In genomic region chr16:3147046-3147756, GRCh38 we compare ENCODE assay signal across 22 cellular contexts. TPM values are rescaled to one million over a fixed set of nuclear protein-coding genes. Genes with fewer than 3 reads are reported as not detected.
"Had no signal": no experiment of that assay in that cellular context is flagged by ENCODE, and none has a peak within 500 bp of the region (broad histone marks: within the 10 kb centered on the region; RNA-seq: fewer than 3 reads in every experiment).

No MANE protein-coding gene starts in this region.

- ATAC-seq: activated CD4-positive, CD25-positive, alpha-beta regulatory T cell treated with anti-CD3 and anti-CD28 coated beads, Interleukin-2, amount 50 U/mL, for 24 hours; activated CD8-positive, alpha-beta T cell treated with anti-CD3 and anti-CD28 coated beads, Interleukin-2, amount 10 ng/mL, durations not matched to agents 7 days and 5 days had no signal

- H3K4me3 ChIP-seq: MG63, Peyer's patch had no signal

- H3K27me3 Mint-ChIP-seq: activated naive CD8-positive, alpha-beta T cell had no signal

- H3K9me3 ChIP-seq: MG63, Peyer's patch had no signal

- H3K27ac Mint-ChIP-seq: activated CD8-positive, alpha-beta T cell treated with anti-CD3 and anti-CD28 coated beads, Interleukin-2, amount 10 ng/mL, durations not matched to agents 7 days and 5 days; activated naive CD8-positive, alpha-beta T cell; activated T-cell treated with anti-CD3 and anti-CD28 coated beads, Interleukin-2, amount 50 U/mL, for 24 hours; activated T-helper 1 cell treated with anti-CD3 and anti-CD28 coated beads, Interleukin-12 subunit alpha, Interleukin-12 subunit beta, Interleukin-2, Interleukin-4 antibody, amounts not matched to agents 30 ng/mL and 10 ng/mL and 1 ng/mL, durations not matched to agents 14 hours and 24 hours and 36 hours; T-helper 1 cell treated with Interleukin-12 subunit alpha and Interleukin-12 subunit beta and Interleukin-4 antibody, amounts not matched to agents 30 μg/mL and 1 μg/mL, for 36 hours had no signal

- H3K9ac ChIP-seq: KMS-11 had no signal

- DNase-seq: activated CD4-positive, alpha-beta T cell treated with anti-CD3 and anti-CD28 coated beads for 4 hours; activated CD4-positive, alpha-beta T cell treated with anti-CD3 and anti-CD28 coated beads, Interleukin-2, amount 50 U/mL, for 4 hours; activated CD8-positive, alpha-beta T cell treated with anti-CD3 and anti-CD28 coated beads, Interleukin-2, amount 10 ng/mL, durations not matched to agents 7 days and 5 days; activated effector memory CD4-positive, alpha-beta T cell treated with Interleukin-2 at 50 U/mL for 16 hours; activated naive CD4-positive, alpha-beta T cell treated with Interleukin-2 at 50 U/mL for 16 hours; activated T-cell treated with anti-CD3 and anti-CD28 coated beads, Interleukin-2, amount 50 U/mL, for 24 hours; caudate nucleus; MG63; MV-4-11; NCI-H1092 treated with DMSO at 0.1 percent for 48 hours; NCI-H1417 treated with DMSO at 0.1 percent for 48 hours; NCI-H1694; NCI-H2029 treated with DMSO at 0.1 percent for 48 hours; NCI-H510A treated with DMSO at 0.1 percent for 48 hours; Peyer's patch; SHP77 treated with DMSO at 0.1 percent for 48 hours had no signal

- H3K27ac ChIP-seq: KMS-11, Peyer's patch had no signal

- H3K27me3 ChIP-seq: MG63, Peyer's patch had no signal

- H3K36me3 ChIP-seq: MG63 had no signal

- H3K4me3 Mint-ChIP-seq: activated CD8-positive, alpha-beta T cell treated with anti-CD3 and anti-CD28 coated beads, Interleukin-2, amount 10 ng/mL, durations not matched to agents 7 days and 5 days; activated naive CD8-positive, alpha-beta T cell; activated T-cell treated with anti-CD3 and anti-CD28 coated beads, Interleukin-2, amount 50 U/mL, for 24 hours; activated T-helper 1 cell treated with anti-CD3 and anti-CD28 coated beads, Interleukin-12 subunit alpha, Interleukin-12 subunit beta, Interleukin-2, Interleukin-4 antibody, amounts not matched to agents 30 ng/mL and 10 ng/mL and 1 ng/mL, durations not matched to agents 14 hours and 24 hours and 36 hours; T-helper 1 cell treated with Interleukin-12 subunit alpha and Interleukin-12 subunit beta and Interleukin-4 antibody, amounts not matched to agents 30 μg/mL and 1 μg/mL, for 36 hours had no signal

- H3K4me2 ChIP-seq: KMS-11 had no signal

- H3K36me3 Mint-ChIP-seq: IgD-negative memory B cell had no signal

- H3K9me3 Mint-ChIP-seq: activated T-cell treated with anti-CD3 and anti-CD28 coated beads, Interleukin-2, amount 50 U/mL, for 24 hours; activated T-helper 1 cell treated with anti-CD3 and anti-CD28 coated beads, Interleukin-12 subunit alpha, Interleukin-12 subunit beta, Interleukin-2, Interleukin-4 antibody, amounts not matched to agents 30 ng/mL and 10 ng/mL and 1 ng/mL, durations not matched to agents 14 hours and 24 hours and 36 hours; T-helper 1 cell treated with Interleukin-12 subunit alpha and Interleukin-12 subunit beta and Interleukin-4 antibody, amounts not matched to agents 30 μg/mL and 1 μg/mL, for 36 hours had no signal

RNA-seq across cellular contexts. Expression of gene ZNF205, which starts 34.8 kb away (rescaled TPM):
- total RNA-seq: activated CD8-positive, alpha-beta T cell treated with anti-CD3 and anti-CD28 coated beads, Interleukin-2, amount 10 ng/mL, durations not matched to agents 7 days and 5 days had no signal
- polyA plus RNA-seq: IgD-negative memory B cell had no signal

RNA-seq across cellular contexts. Expression of gene OR1F1, which starts 40.8 kb away (rescaled TPM):
- total RNA-seq: activated CD8-positive, alpha-beta T cell treated with anti-CD3 and anti-CD28 coated beads, Interleukin-2, amount 10 ng/mL, durations not matched to agents 7 days and 5 days; activated T-helper 1 cell treated with anti-CD3 and anti-CD28 coated beads, Interleukin-12 subunit alpha, Interleukin-12 subunit beta, Interleukin-2, Interleukin-4 antibody, amounts not matched to agents 30 ng/mL and 10 ng/mL and 1 ng/mL, durations not matched to agents 14 hours and 24 hours and 36 hours; Peyer's patch had no signal
- polyA plus RNA-seq: IgD-negative memory B cell had no signal

RNA-seq across cellular contexts. Expression of gene ZSCAN10, which starts 48.1 kb away (rescaled TPM):
- total RNA-seq: activated T-helper 1 cell treated with anti-CD3 and anti-CD28 coated beads, Interleukin-12 subunit alpha, Interleukin-12 subunit beta, Interleukin-2, Interleukin-4 antibody, amounts not matched to agents 30 ng/mL and 10 ng/mL and 1 ng/mL, durations not matched to agents 14 hours and 24 hours and 36 hours; Peyer's patch had no signal
- polyA plus RNA-seq: IgD-negative memory B cell had no signal
